ENCODE assay signal across 13 cellular contexts in the genomic region with DNA sequence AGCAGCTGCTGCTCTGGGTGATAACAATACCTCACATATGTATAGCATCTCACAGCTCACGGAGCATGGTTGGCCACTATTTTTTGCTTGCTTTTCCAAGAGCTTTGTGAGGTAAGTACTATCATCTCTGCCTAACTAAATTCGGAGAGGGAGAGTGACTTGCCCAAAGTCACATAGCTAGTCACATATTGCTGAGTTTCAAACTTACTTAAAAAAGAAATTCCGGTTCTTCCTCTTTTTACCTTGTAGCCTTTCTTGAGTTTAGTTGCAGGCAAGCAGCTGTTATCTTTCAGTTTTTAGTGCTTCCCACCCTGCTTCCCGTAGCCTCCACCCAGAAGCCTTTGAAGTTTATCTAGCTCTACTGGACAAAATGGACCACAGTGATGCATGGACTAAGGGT.
DNase-seq lines count a peak whose midpoint lies in the region; ATAC-seq and TF ChIP-seq lines count a peak whose summit lies in the region.
"Had no signal": no experiment of that assay in that cellular context is flagged by ENCODE, and none has a peak within 500 bp of the region (broad histone marks: within the 10 kb centered on the region; RNA-seq: fewer than 3 reads in every experiment).

No MANE protein-coding gene starts in this region.

- no peak for TF ChIP-seq POLR2A in spleen (IDR thresholded peaks at IDR 0.05)

- no peak overlapping the region for H3K27ac ChIP-seq in spleen
- H3K27ac ChIP-seq: KMS-11 had no signal

- 38 to 55% (median 46%) methylated on average over 4 of the region's 4 CpGs for WGBS in spleen, 5 donors

- H3K4me3 ChIP-seq in spleen, result no peak overlapping the region

- no peaks in the 10 kb centered on the region for H3K4me1 Mint-ChIP-seq in T-helper 2 cell treated with Interferon-gamma antibody and Interleukin-4, amounts not matched to agents 5 μg/mL and 100 μg/mL, for 36 hours (ENCODE audit: low read depth)
- H3K4me1 Mint-ChIP-seq: H9 had no signal

- no peak for TF ChIP-seq CTCF in GM10248 (IDR thresholded peaks at IDR 0.05; ENCODE audit: control extremely low read depth, extremely low read depth, low read depth, missing control alignments)
- TF ChIP-seq CTCF in spleen (IDR thresholded peaks at IDR 0.05 in 8 of 11, conservative IDR thresholded peaks at IDR 0.05 in 3 of 11), result no peak

- no peaks in the 10 kb centered on the region for H3K36me3 Mint-ChIP-seq in T-helper 2 cell treated with Interferon-gamma antibody and Interleukin-4, amounts not matched to agents 5 μg/mL and 100 μg/mL, for 36 hours (ENCODE audit: low read depth)

- intact Hi-C loops in spleen (cut with DNase I; ENCODE audit: low total_unique reads), result no loop called here

- no peak overlapping the region for H3K27ac Mint-ChIP-seq in T-helper 2 cell treated with Interferon-gamma antibody and Interleukin-4, amounts not matched to agents 5 μg/mL and 100 μg/mL, for 36 hours
- H3K27ac Mint-ChIP-seq: activated naive CD4-positive, alpha-beta T cell treated with anti-CD3 and anti-CD28 coated beads for 36 hours; H9 had no signal

- peak; percentile 47 for ATAC-seq in GM19328 (IDR thresholded peaks at IDR 0.05; ENCODE audit: unreplicated experiment)
- peak; percentile 56 for ATAC-seq in HG02642 (IDR thresholded peaks at IDR 0.05; ENCODE audit: poor library complexity, unreplicated experiment)
- ATAC-seq in HG03520 (IDR thresholded peaks at IDR 0.05; ENCODE audit: unreplicated experiment), result peak; percentile 37

- H3K27me3 Mint-ChIP-seq in T-helper 2 cell treated with Interferon-gamma antibody and Interleukin-4, amounts not matched to agents 5 μg/mL and 100 μg/mL, for 36 hours (ENCODE audit: low read depth), result no peaks in the 10 kb centered on the region

- no peak overlapping the region for H3K4me3 Mint-ChIP-seq in T-helper 2 cell treated with Interferon-gamma antibody and Interleukin-4, amounts not matched to agents 5 μg/mL and 100 μg/mL, for 36 hours
- H3K4me3 Mint-ChIP-seq: activated naive CD4-positive, alpha-beta T cell treated with anti-CD3 and anti-CD28 coated beads for 36 hours; H9 had no signal

- H3K36me3 ChIP-seq in spleen, result no peaks in the 10 kb centered on the region

- peaks cover 0 to 7% (median 0%) of the 10 kb centered on the region in 6 donors for H3K4me1 ChIP-seq in spleen

- CTCF ChIA-PET in GM10248 (lab: Yijun Ruan, JAX), result interaction anchor here (0.8 to 2.2 kb wide), 11 partner anchors 10 to 576 kb away, joined by 3 to 11 read pairs (median 4); no protein-coding TSS in a partner anchor

- POLR2A ChIA-PET in GM10248 (lab: Yijun Ruan, JAX), result no interaction called here

- no peaks in the 10 kb centered on the region for H3K9me3 Mint-ChIP-seq in T-helper 2 cell treated with Interferon-gamma antibody and Interleukin-4, amounts not matched to agents 5 μg/mL and 100 μg/mL, for 36 hours
- H3K9me3 Mint-ChIP-seq: activated naive CD4-positive, alpha-beta T cell treated with anti-CD3 and anti-CD28 coated beads for 36 hours had no signal

- H3K9me3 ChIP-seq in spleen, result no peaks in the 10 kb centered on the region

- no peaks in the 10 kb centered on the region for H3K27me3 ChIP-seq in spleen (replicated peaks in 1 of 7)

- DNase-seq in GM10248 (ENCODE audit: extremely low spot score) (peak; percentile 20), DMS153 treated with DMSO at 0.1 percent for 48 hours (lab: John Stamatoyannopoulos, UW; ENCODE audit: unreplicated experiment) (no peak), spleen (no peak), NCI-H1048 (lab: John Stamatoyannopoulos, UW) (no peak)
- no peak for DNase-seq in T-helper 2 cell treated with Interferon-gamma antibody and Interleukin-4, amounts not matched to agents 5 μg/mL and 100 μg/mL, for 36 hours (ENCODE audit: low spot score)
- DNase-seq: activated CD4-positive, alpha-beta T cell treated with anti-CD3 and anti-CD28 coated beads, Interleukin-2, amount 50 U/mL, for 48 hours; activated naive CD4-positive, alpha-beta T cell treated with anti-CD3 and anti-CD28 coated beads for 36 hours; EL; H9 had no signal
